9 cellular contexts compared by ENCODE assay signal in genomic region chr11:69909561-69910518, GRCh38.
A peak's percentile ranks its signal among the peaks of the same experiment; 100 is the strongest.
DNase-seq lines count a peak whose midpoint lies in the region; ATAC-seq and TF ChIP-seq lines count a peak whose summit lies in the region.
"Had no signal": no experiment of that assay in that cellular context is flagged by ENCODE, and none has a peak within 500 bp of the region (broad histone marks: within the 10 kb centered on the region; RNA-seq: fewer than 3 reads in every experiment).

No MANE protein-coding gene starts in this region.

- intact Hi-C loops in Calu3 (cut with micrococcal nuclease; ENCODE audit: unreplicated experiment) = no loop called here
- intact Hi-C loops in CD4-positive, alpha-beta memory T cell (cut with micrococcal nuclease) = loop anchor here (2.0 kb wide), 1 partner anchor 287 kb away; no protein-coding TSS in a partner anchor

- H3K27me3 ChIP-seq in CD4-positive, alpha-beta memory T cell (ENCODE audit: insufficient read depth, low read length) = no peaks in the 10 kb centered on the region

- H3K27ac Mint-ChIP-seq in Calu3 (ENCODE audit: unreplicated experiment) (no peak overlapping the region), nephron (no peak overlapping the region)
- H3K27ac Mint-ChIP-seq in CD4-positive, alpha-beta memory T cell = no peak overlapping the region
- no peak overlapping the region for H3K27ac Mint-ChIP-seq in activated naive CD8-positive, alpha-beta T cell treated with anti-CD3 and anti-CD28 coated beads, Interleukin-2, amount 50 U/mL, for 24 hours
- H3K27ac Mint-ChIP-seq: activated CD4-positive, alpha-beta memory T cell treated with anti-CD3 and anti-CD28 coated beads for 36 hours had no signal

- POLR2A ChIA-PET in CD4-positive, alpha-beta memory T cell (lab: Charles Lee; ENCODE audit: partially characterized antibody) = no interaction called here

- H3K36me3 ChIP-seq in CD4-positive, alpha-beta memory T cell (ENCODE audit: insufficient read depth, low read length) = no peaks in the 10 kb centered on the region

- H3K4me3 Mint-ChIP-seq in Calu3 (ENCODE audit: low read depth, unreplicated experiment) = no peak overlapping the region
- H3K4me3 Mint-ChIP-seq in nephron = no peak overlapping the region
- no peak overlapping the region for H3K4me3 Mint-ChIP-seq in CD4-positive, alpha-beta memory T cell
- H3K4me3 Mint-ChIP-seq in activated naive CD8-positive, alpha-beta T cell treated with anti-CD3 and anti-CD28 coated beads, Interleukin-2, amount 50 U/mL, for 24 hours = no peak overlapping the region
- H3K4me3 Mint-ChIP-seq: activated CD4-positive, alpha-beta memory T cell treated with anti-CD3 and anti-CD28 coated beads for 36 hours had no signal

- no peaks in the 10 kb centered on the region for H3K4me1 ChIP-seq in CD4-positive, alpha-beta memory T cell (ENCODE audit: insufficient read depth, low read length)

- H3K9me3 ChIP-seq in CD4-positive, alpha-beta memory T cell (ENCODE audit: control insufficient read depth in 1 of 2, low read length in 2 of 2) = no peaks in the 10 kb centered on the region

- ATAC-seq in GM18870 (IDR thresholded peaks at IDR 0.05; ENCODE audit: unreplicated experiment) = no peak
- ATAC-seq in activated naive CD8-positive, alpha-beta T cell treated with anti-CD3 and anti-CD28 coated beads, Interleukin-2, amount 50 U/mL, for 24 hours = no peak
- no peak for ATAC-seq in HG03521 (IDR thresholded peaks at IDR 0.05; ENCODE audit: unreplicated experiment)

- no peaks in the 10 kb centered on the region for H3K9me3 Mint-ChIP-seq in Calu3 (ENCODE audit: low read depth, unreplicated experiment)
- H3K9me3 Mint-ChIP-seq in nephron = no peaks in the 10 kb centered on the region
- H3K9me3 Mint-ChIP-seq in CD4-positive, alpha-beta memory T cell = no peaks in the 10 kb centered on the region
- H3K9me3 Mint-ChIP-seq in activated naive CD8-positive, alpha-beta T cell treated with anti-CD3 and anti-CD28 coated beads, Interleukin-2, amount 50 U/mL, for 24 hours = no peaks in the 10 kb centered on the region
- H3K9me3 Mint-ChIP-seq: activated CD4-positive, alpha-beta memory T cell treated with anti-CD3 and anti-CD28 coated beads for 36 hours had no signal

- no TSS peak for BruUV-seq in Calu3 (replicated peaks; lab: Mats Ljungman, UMichigan)

- peaks cover 19% of the 10 kb centered on the region for H3K36me3 Mint-ChIP-seq in Calu3 (ENCODE audit: insufficient read depth, unreplicated experiment)
- no peaks in the 10 kb centered on the region for H3K36me3 Mint-ChIP-seq in nephron (ENCODE audit: low read depth)
- no peaks in the 10 kb centered on the region for H3K36me3 Mint-ChIP-seq in CD4-positive, alpha-beta memory T cell
- no peaks in the 10 kb centered on the region for H3K36me3 Mint-ChIP-seq in activated naive CD8-positive, alpha-beta T cell treated with anti-CD3 and anti-CD28 coated beads, Interleukin-2, amount 50 U/mL, for 24 hours (ENCODE audit: low read depth)
- H3K36me3 Mint-ChIP-seq: activated CD4-positive, alpha-beta memory T cell treated with anti-CD3 and anti-CD28 coated beads for 36 hours had no signal

- H3K27me3 Mint-ChIP-seq in Calu3 (ENCODE audit: unreplicated experiment) = no peaks in the 10 kb centered on the region
- peaks cover 19% of the 10 kb centered on the region for H3K27me3 Mint-ChIP-seq in nephron (ENCODE audit: low read depth)
- peaks cover 11 to 20% of the 10 kb centered on the region in 2 donors for H3K27me3 Mint-ChIP-seq in CD4-positive, alpha-beta memory T cell
- H3K27me3 Mint-ChIP-seq in activated naive CD8-positive, alpha-beta T cell treated with anti-CD3 and anti-CD28 coated beads, Interleukin-2, amount 50 U/mL, for 24 hours = peaks cover 18% of the 10 kb centered on the region

- TF ChIP-seq CTCF in Calu3 (IDR thresholded peaks at IDR 0.05; ENCODE audit: unreplicated experiment) (peak; percentile 88), LNCAP (IDR thresholded peaks at IDR 0.05) (peak; percentile 99), coronary artery (IDR thresholded peaks at IDR 0.05) (peak; percentile 51), nephron (IDR thresholded peaks at IDR 0.05; ENCODE audit: unreplicated experiment in 3 of 3) (peak; percentile 59 to 65 (median 63))

- H3K4me1 Mint-ChIP-seq in Calu3 (ENCODE audit: low read depth, unreplicated experiment) (peaks cover 55% of the 10 kb centered on the region), nephron (peaks cover 20% of the 10 kb centered on the region)
- H3K4me1 Mint-ChIP-seq in CD4-positive, alpha-beta memory T cell = no peaks in the 10 kb centered on the region
- no peaks in the 10 kb centered on the region for H3K4me1 Mint-ChIP-seq in activated naive CD8-positive, alpha-beta T cell treated with anti-CD3 and anti-CD28 coated beads, Interleukin-2, amount 50 U/mL, for 24 hours

- DNase-seq in Calu3 (no peak), coronary artery (ENCODE audit: low spot score) (no peak)
- no peak for DNase-seq in CD4-positive, alpha-beta memory T cell
- DNase-seq in activated naive CD8-positive, alpha-beta T cell treated with anti-CD3 and anti-CD28 coated beads, Interleukin-2, amount 50 U/mL, for 24 hours = no peak
- DNase-seq: activated CD4-positive, alpha-beta memory T cell treated with anti-CD3 and anti-CD28 coated beads for 36 hours had no signal

- H3K4me3 ChIP-seq in coronary artery = no peak overlapping the region
- no peak overlapping the region for H3K4me3 ChIP-seq in CD4-positive, alpha-beta memory T cell (ENCODE audit: low read length in 2 of 2)

- CTCF ChIA-PET in Calu3 (lab: Charles Lee) = interaction anchor here (0.6 to 2.5 kb wide), 6 partner anchors 9 to 1002 kb away, joined by 3 to 17 read pairs (median 4); no protein-coding TSS in a partner anchor
- CTCF ChIA-PET in CD4-positive, alpha-beta memory T cell (lab: Charles Lee; ENCODE audit: partially characterized antibody) = interaction anchor here (0.9 to 1.4 kb wide), 3 partner anchors 9 to 286 kb away, joined by 3 to 4 read pairs (median 3); no protein-coding TSS in a partner anchor

- no peak overlapping the region for H3K27ac ChIP-seq in coronary artery
- no peak overlapping the region for H3K27ac ChIP-seq in CD4-positive, alpha-beta memory T cell (ENCODE audit: low read depth, low read length)
